In the genomic region with DNA sequence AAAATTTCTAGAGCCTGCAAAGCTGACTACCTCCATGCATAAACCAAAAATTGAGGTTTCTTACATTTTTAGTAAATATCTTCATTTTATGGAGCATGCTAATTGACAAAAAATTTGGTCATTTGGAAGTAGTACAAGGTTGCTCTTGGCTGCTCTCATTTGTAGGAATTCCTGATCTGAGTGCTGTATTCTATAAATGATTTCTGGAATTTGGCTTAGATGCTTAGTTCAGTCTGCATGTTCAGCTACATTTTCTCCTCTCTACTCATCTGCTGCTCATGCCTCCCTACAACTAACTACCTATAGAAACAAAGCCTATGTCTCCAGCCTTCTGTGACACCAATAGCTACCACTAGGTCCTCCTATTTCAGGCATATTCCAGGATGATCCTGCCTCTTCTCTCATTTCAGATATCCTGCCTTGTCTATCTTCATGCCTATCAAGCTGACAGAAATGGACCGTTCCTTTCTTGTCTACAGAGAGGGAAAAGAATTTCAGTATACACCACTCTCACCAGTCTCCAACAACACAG, we compare ENCODE assay signal across 24 cellular contexts.
"Had no signal": no experiment of that assay in that cellular context is flagged by ENCODE, and none has a peak within 500 bp of the region (broad histone marks: within the 10 kb centered on the region; RNA-seq: fewer than 3 reads in every experiment).

No MANE protein-coding gene starts in this region.

- H3K4me1 Mint-ChIP-seq: activated naive CD8-positive, alpha-beta T cell treated with anti-CD3 and anti-CD28 coated beads, Interleukin-2, amount 10 ng/mL, durations not matched to agents 7 days and 5 days; activated T-helper 17 cell treated with anti-CD3 and anti-CD28 coated beads, Interleukin-2, amount 50 U/mL, for 72 hours; naive thymus-derived CD4-positive, alpha-beta T cell had no signal

- FAIRE-seq: islet of Langerhans, urothelium cell line had no signal

- H3K79me2 ChIP-seq: hepatocyte had no signal

- H3K9me3 Mint-ChIP-seq: activated T-helper 17 cell treated with anti-CD3 and anti-CD28 coated beads, Interleukin-2, amount 50 U/mL, for 72 hours had no signal

- H3K36me3 ChIP-seq: breast epithelium, esophagus muscularis mucosa, ovary, tibial nerve had no signal

- H3K27me3 ChIP-seq: breast epithelium, esophagus muscularis mucosa, hepatocyte, ovary, tibial nerve had no signal

- H3K27ac Mint-ChIP-seq: activated CD8-positive, alpha-beta T cell treated with anti-CD3 and anti-CD28 coated beads for 36 hours; activated naive CD8-positive, alpha-beta T cell treated with anti-CD3 and anti-CD28 coated beads, Interleukin-2, amount 10 ng/mL, durations not matched to agents 7 days and 5 days; activated T-helper 17 cell treated with anti-CD3 and anti-CD28 coated beads, Interleukin-2, amount 50 U/mL, for 72 hours; naive thymus-derived CD4-positive, alpha-beta T cell; T-helper 1 cell treated with Interleukin-12 subunit alpha and Interleukin-12 subunit beta and Interleukin-4 antibody, amounts not matched to agents 30 μg/mL and 1 μg/mL, for 36 hours had no signal

- H3K27ac ChIP-seq: breast epithelium, esophagus muscularis mucosa, hepatocyte, ovary, psoas muscle, tibial nerve had no signal

- H3K4me3 Mint-ChIP-seq: activated CD8-positive, alpha-beta T cell treated with anti-CD3 and anti-CD28 coated beads for 36 hours; activated naive CD8-positive, alpha-beta T cell treated with anti-CD3 and anti-CD28 coated beads, Interleukin-2, amount 10 ng/mL, durations not matched to agents 7 days and 5 days; activated T-helper 17 cell treated with anti-CD3 and anti-CD28 coated beads, Interleukin-2, amount 50 U/mL, for 72 hours; naive thymus-derived CD4-positive, alpha-beta T cell; T-helper 1 cell treated with Interleukin-12 subunit alpha and Interleukin-12 subunit beta and Interleukin-4 antibody, amounts not matched to agents 30 μg/mL and 1 μg/mL, for 36 hours had no signal

- H3K27me3 Mint-ChIP-seq: activated CD8-positive, alpha-beta T cell treated with anti-CD3 and anti-CD28 coated beads for 36 hours; activated naive CD8-positive, alpha-beta T cell treated with anti-CD3 and anti-CD28 coated beads, Interleukin-2, amount 10 ng/mL, durations not matched to agents 7 days and 5 days; activated T-helper 17 cell treated with anti-CD3 and anti-CD28 coated beads, Interleukin-2, amount 50 U/mL, for 72 hours; naive thymus-derived CD4-positive, alpha-beta T cell had no signal

- H3K36me3 Mint-ChIP-seq: activated naive CD8-positive, alpha-beta T cell treated with anti-CD3 and anti-CD28 coated beads, Interleukin-2, amount 10 ng/mL, durations not matched to agents 7 days and 5 days; naive thymus-derived CD4-positive, alpha-beta T cell had no signal

- H3K9me3 ChIP-seq: breast epithelium, esophagus muscularis mucosa, ovary, psoas muscle, tibial nerve had no signal

- H3K4me2 ChIP-seq: hepatocyte had no signal

- H3K4me3 ChIP-seq: breast epithelium, coronary artery, esophagus muscularis mucosa, hepatocyte, ovary, psoas muscle, tibial nerve had no signal

- H3K4me1 ChIP-seq: breast epithelium, esophagus muscularis mucosa, psoas muscle had no signal

- DNase-seq: activated CD4-positive, alpha-beta T cell treated with anti-CD3 and anti-CD28 coated beads for 1 hour; activated CD8-positive, alpha-beta T cell treated with anti-CD3 and anti-CD28 coated beads for 36 hours; activated naive CD4-positive, alpha-beta T cell treated with Interleukin-2 at 50 U/mL for 16 hours; activated naive CD8-positive, alpha-beta T cell treated with anti-CD3 and anti-CD28 coated beads, Interleukin-2, amount 10 ng/mL, durations not matched to agents 7 days and 5 days; activated T-cell treated with anti-CD3 and anti-CD28 coated beads, Interleukin-2, amount 50 U/mL, for 1 hour; effector CD4-positive, alpha-beta T cell; foreskin fibroblast; left cardiac atrium; mesenchymal stem cell; naive thymus-derived CD4-positive, alpha-beta T cell; ovary; psoas muscle; right cardiac atrium; stimulated activated CD4-positive, alpha-beta T cell treated with anti-CD3 and anti-CD28 coated beads, Interleukin-2, amount 100 ng/mL, for 24 hours; stimulated activated naive CD4-positive, alpha-beta T cell treated with Interleukin-2 at 50 U/mL for 16 hours had no signal

- H2AFZ ChIP-seq: hepatocyte had no signal
